Comparison of ENCODE assay signal across 14 cellular contexts in genomic region chr2:237896941-237897340, GRCh38. TPM values are rescaled to one million over a fixed set of nuclear protein-coding genes. Genes with fewer than 3 reads are reported as not detected.
DNase-seq lines count a peak whose midpoint lies in the region; ATAC-seq and TF ChIP-seq lines count a peak whose summit lies in the region.
"Had no signal": no experiment of that assay in that cellular context is flagged by ENCODE, and none has a peak within 500 bp of the region (broad histone marks: within the 10 kb centered on the region; RNA-seq: fewer than 3 reads in every experiment).

No MANE protein-coding gene starts in this region.

- ATAC-seq in T-helper 17 cell (no peak), gastroesophageal sphincter (no peak), HG02840 (IDR thresholded peaks at IDR 0.05; ENCODE audit: low FRiP score, unreplicated experiment) (no peak)

- H3K4me1 ChIP-seq in DOHH2 (ENCODE audit: control insufficient read depth, low read length) = peaks cover 88% of the 10 kb centered on the region
- peaks cover 0 to 95% (median 19%) of the 10 kb centered on the region in 3 donors for H3K4me1 ChIP-seq in gastroesophageal sphincter
- peaks cover 34% of the 10 kb centered on the region for H3K4me1 ChIP-seq in skeletal muscle satellite cell (ENCODE audit: control insufficient read depth, insufficient read depth, low read length)
- H3K4me1 ChIP-seq in Caco-2 = peaks cover 4% of the 10 kb centered on the region; the same call in 1 of the 2 replicates

- H3K36me3 Mint-ChIP-seq in T-helper 17 cell (ENCODE audit: low read depth) = no peaks in the 10 kb centered on the region
- H3K36me3 Mint-ChIP-seq in Caco-2 (ENCODE audit: insufficient read depth, unreplicated experiment) = no peaks in the 10 kb centered on the region

- H3K27me3 ChIP-seq in DOHH2 (ENCODE audit: control insufficient read depth, low read length) (no peaks in the 10 kb centered on the region), gastroesophageal sphincter (no peaks in the 10 kb centered on the region), skeletal muscle satellite cell (ENCODE audit: control insufficient read depth, insufficient read depth, low read length) (no peaks in the 10 kb centered on the region), Caco-2 (replicated peaks; ENCODE audit: control insufficient read depth, insufficient read depth, low read length) (no peaks in the 10 kb centered on the region)
- H3K27me3 ChIP-seq: BLaER1 treated with 17β-estradiol and CSF1 and Interleukin-3, amounts not matched to agents 10 nM and 100 nM had no signal

- peak overlapping the region; percentile 76 for H3K9ac ChIP-seq in skeletal muscle satellite cell (ENCODE audit: low read depth, low read length)
- H3K9ac ChIP-seq: BLaER1 treated with 17β-estradiol and CSF1 and Interleukin-3, amounts not matched to agents 10 nM and 100 nM had no signal

- H3K27ac Mint-ChIP-seq in T-helper 17 cell = peak overlapping the region; percentile 67
- H3K27ac Mint-ChIP-seq in Caco-2 (ENCODE audit: unreplicated experiment) = no peak overlapping the region

- WGBS in gastroesophageal sphincter (ENCODE audit: low coverage in 1 of 2), 2 donors = no CpG with 5 or more reads among the region's 9 CpGs

- no peaks in the 10 kb centered on the region for H4K20me1 ChIP-seq in DOHH2 (ENCODE audit: control insufficient read depth, insufficient read depth, low read depth, low read length)
- H4K20me1 ChIP-seq: BLaER1 treated with 17β-estradiol and CSF1 and Interleukin-3, amounts not matched to agents 10 nM and 100 nM had no signal

- no peak for TF ChIP-seq EP300 in gastroesophageal sphincter (IDR thresholded peaks at IDR 0.05)

- POLR2A ChIA-PET in Caco-2 (lab: Charles Lee) = no interaction called here

- H3K27me3 Mint-ChIP-seq in T-helper 17 cell = no peaks in the 10 kb centered on the region
- H3K27me3 Mint-ChIP-seq in Caco-2 (ENCODE audit: insufficient read depth, unreplicated experiment) = peaks cover 2% of the 10 kb centered on the region

- TF ChIP-seq POLR2A in gastroesophageal sphincter (IDR thresholded peaks at IDR 0.05) = no peak

- H3K79me2 ChIP-seq in DOHH2 (ENCODE audit: control insufficient read depth, low read length) = peaks cover 93% of the 10 kb centered on the region

- DNase-seq in T-helper 17 cell (no peak), GM03348 (ENCODE audit: low spot score) (no peak), Caco-2 (no peak)
- DNase-seq: activated T-cell treated with anti-CD3 and anti-CD28 coated beads, Interleukin-2, amount 50 U/mL, for 48 hours; GOT3; MM.1S; NCI-H2029; NCI-H526 treated with DMSO at 0.1 percent for 48 hours; T-helper 1 cell had no signal

- intact Hi-C loops in Caco-2 (cut with micrococcal nuclease; ENCODE audit: unreplicated experiment) = no loop called here

- H3K9me3 ChIP-seq in DOHH2 (ENCODE audit: control insufficient read depth, insufficient read depth, low read length) = no peaks in the 10 kb centered on the region
- no peaks in the 10 kb centered on the region for H3K9me3 ChIP-seq in T-helper 17 cell (ENCODE audit: control insufficient read depth, low read length, poor library complexity, severe bottlenecking)
- no peaks in the 10 kb centered on the region for H3K9me3 ChIP-seq in gastroesophageal sphincter
- no peaks in the 10 kb centered on the region for H3K9me3 ChIP-seq in skeletal muscle satellite cell (replicated peaks; ENCODE audit: low read length)
- no peaks in the 10 kb centered on the region for H3K9me3 ChIP-seq in Caco-2
- H3K9me3 ChIP-seq: BLaER1 treated with 17β-estradiol and CSF1 and Interleukin-3, amounts not matched to agents 10 nM and 100 nM had no signal

- TF ChIP-seq CTCF in DOHH2 (IDR thresholded peaks at IDR 0.05; ENCODE audit: low read depth, low read length, poor library complexity, severe bottlenecking) = no peak
- TF ChIP-seq CTCF in gastroesophageal sphincter (IDR thresholded peaks at IDR 0.05) = no peak
- no peak for TF ChIP-seq CTCF in Caco-2 (IDR thresholded peaks at IDR 0.05; ENCODE audit: insufficient read depth in 1 of 2, low read depth in 1 of 2, low read length in 1 of 2, severe bottlenecking in 1 of 2, unreplicated experiment in 1 of 2)

- H3K9me3 Mint-ChIP-seq in Caco-2 (ENCODE audit: unreplicated experiment) = no peaks in the 10 kb centered on the region

- BruUV-seq in Caco-2 (replicated peaks; lab: Mats Ljungman, UMichigan) = no TSS peak

- CTCF ChIA-PET in Caco-2 (lab: Charles Lee) = no interaction called here

- H3K9me2 ChIP-seq in DOHH2 (replicated peaks; ENCODE audit: control insufficient read depth, low read length) = no peaks in the 10 kb centered on the region

- H3K4me2 ChIP-seq in DOHH2 (ENCODE audit: low read length) (peak overlapping the region; percentile 25), skeletal muscle satellite cell (ENCODE audit: low read length) (no peak overlapping the region)

- peaks cover 21% of the 10 kb centered on the region for H3K36me3 ChIP-seq in DOHH2 (ENCODE audit: control insufficient read depth, low read length)
- no peaks in the 10 kb centered on the region for H3K36me3 ChIP-seq in gastroesophageal sphincter
- no peaks in the 10 kb centered on the region for H3K36me3 ChIP-seq in skeletal muscle satellite cell (ENCODE audit: insufficient read depth, low read length)
- H3K36me3 ChIP-seq in Caco-2 (ENCODE audit: control insufficient read depth, insufficient read depth, low read length) = no peaks in the 10 kb centered on the region
- H3K36me3 ChIP-seq: BLaER1 treated with 17β-estradiol and CSF1 and Interleukin-3, amounts not matched to agents 10 nM and 100 nM had no signal

- no peak overlapping the region for H3K4me3 ChIP-seq in DOHH2 (ENCODE audit: low read length)
- no peak overlapping the region for H3K4me3 ChIP-seq in gastroesophageal sphincter
- H3K4me3 ChIP-seq in skeletal muscle satellite cell (ENCODE audit: low read length) = no peak overlapping the region
- H3K4me3 ChIP-seq in Caco-2 (ENCODE audit: low read depth, low read length) = no peak overlapping the region
- H3K4me3 ChIP-seq: BLaER1 treated with 17β-estradiol and CSF1 and Interleukin-3, amounts not matched to agents 10 nM and 100 nM had no signal

- peaks cover 44% of the 10 kb centered on the region for H3K4me1 Mint-ChIP-seq in T-helper 17 cell
- peaks cover 7% of the 10 kb centered on the region for H3K4me1 Mint-ChIP-seq in Caco-2 (ENCODE audit: low read depth, unreplicated experiment)

- H3K4me3 Mint-ChIP-seq in T-helper 17 cell (no peak overlapping the region), Caco-2 (ENCODE audit: unreplicated experiment) (no peak overlapping the region)

- H3K27ac ChIP-seq in DOHH2 (ENCODE audit: low read depth, low read length) (peak overlapping the region; percentile 77), gastroesophageal sphincter (peak overlapping the region; percentile 87 to 98 (median 96))

- peaks cover 28% of the 10 kb centered on the region for H3F3A ChIP-seq in DOHH2 (ENCODE audit: control insufficient read depth, insufficient read depth)

RNA-seq across cellular contexts. Expression of gene RAMP1, which starts 37.5 kb away (rescaled TPM):
- total RNA-seq in T-helper 17 cell = 1 to 10 TPM in 1 of 2 donors, not detected in 1; 1.6 TPM
- 100 to 1,000 TPM; 213 to 355 (median 286) TPM for total RNA-seq in gastroesophageal sphincter
- total RNA-seq in skeletal muscle satellite cell (2012; rRNA removed) = 4.8 TPM in 1 of 2 replicates, not detected in the other
- 1.6 and 2.2 TPM in 2 replicates for total RNA-seq in Caco-2 (2022)

Comparison
In these comparisons a context has a peak if more than half of its experiments do, and no peak if none do; other contexts are left out.
1. RNA of gene RAMP1, which starts 37.5 kb away (total RNA-seq): 213 to 355 TPM in gastroesophageal sphincter; 1.6 to 2.2 TPM in Caco-2 and 1.6 TPM in T-helper 17 cell; every median in the first group is over 10 times any median in the second.